24 cellular contexts compared by ENCODE assay signal in the genomic region with DNA sequence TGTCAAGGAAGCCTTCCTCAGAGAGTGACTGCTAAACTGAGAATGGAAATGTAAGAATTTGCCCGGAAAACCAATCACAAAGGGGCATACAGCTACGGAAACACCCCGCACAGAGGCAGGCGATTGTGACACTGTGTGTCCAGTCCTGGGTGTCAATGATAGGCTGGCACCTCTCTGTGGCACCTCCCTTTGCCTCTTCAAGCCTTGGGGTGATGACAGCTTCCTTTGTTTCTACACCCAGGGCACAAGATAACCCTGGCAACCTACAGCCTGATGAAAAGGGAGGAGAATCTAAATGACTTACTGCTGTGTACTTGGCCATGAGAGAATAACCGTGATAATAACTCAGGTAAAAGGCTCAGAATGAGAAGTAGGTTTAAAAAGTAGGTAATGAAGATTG.
"Had no signal": no experiment of that assay in that cellular context is flagged by ENCODE, and none has a peak within 500 bp of the region (broad histone marks: within the 10 kb centered on the region; RNA-seq: fewer than 3 reads in every experiment).

No MANE protein-coding gene starts in this region.

- H3K9me3 Mint-ChIP-seq: activated CD8-positive, alpha-beta T cell treated with anti-CD3 and anti-CD28 coated beads for 36 hours; activated T-cell treated with anti-CD3 and anti-CD28 coated beads, Interleukin-2, amount 50 U/mL, for 4 hours; activated T-helper 17 cell treated with anti-CD3 and anti-CD28 coated beads, Interleukin-2, amount 50 U/mL, for 72 hours had no signal

- DNase-seq: activated CD4-positive, alpha-beta T cell treated with anti-CD3 and anti-CD28 coated beads for 4 hours; activated CD4-positive, alpha-beta T cell treated with anti-CD3 and anti-CD28 coated beads, Interleukin-2, amount 50 U/mL, for 1 hour; activated CD4-positive, alpha-beta T cell treated with anti-CD3 and anti-CD28 coated beads, Interleukin-2, amount 50 U/mL, for 48 hours; activated CD4-positive, CD25-positive, alpha-beta regulatory T cell; activated CD4-positive, CD25-positive, alpha-beta regulatory T cell treated with anti-CD3 and anti-CD28 coated beads, Interleukin-2, amount 50 U/mL, for 72 hours; activated CD8-positive, alpha-beta memory T cell treated with anti-CD3 and anti-CD28 coated beads for 24 hours; activated CD8-positive, alpha-beta T cell treated with anti-CD3 and anti-CD28 coated beads for 36 hours; activated effector memory CD4-positive, alpha-beta T cell treated with Interleukin-2 at 50 U/mL for 16 hours; activated gamma-delta T cell treated with Interleukin-2 at 50 U/mL for 16 hours; activated naive CD4-positive, alpha-beta T cell treated with anti-CD3 and anti-CD28 coated beads, Interleukin-2, amount 50 U/mL, for 16 hours; activated naive CD4-positive, alpha-beta T cell treated with Interleukin-2 at 50 U/mL for 16 hours; activated T-cell treated with anti-CD3 and anti-CD28 coated beads, Interleukin-2, amount 50 U/mL, for 4 hours; amygdala; aorta; body of pancreas; central memory CD4-positive, alpha-beta T cell; cerebellar nuclear complex; colonic mucosa; effector CD8-positive, alpha-beta T cell; foreskin fibroblast; T-helper 2 cell had no signal

- H3K4me3 Mint-ChIP-seq: activated CD8-positive, alpha-beta T cell treated with anti-CD3 and anti-CD28 coated beads for 36 hours; activated naive CD8-positive, alpha-beta T cell; activated T-cell treated with anti-CD3 and anti-CD28 coated beads, Interleukin-2, amount 50 U/mL, for 4 hours; activated T-helper 17 cell treated with anti-CD3 and anti-CD28 coated beads, Interleukin-2, amount 50 U/mL, for 72 hours had no signal

- H3K4me3 ChIP-seq: body of pancreas, colonic mucosa had no signal

- H3K27me3 ChIP-seq: body of pancreas, colonic mucosa had no signal

- H3K4me1 ChIP-seq: body of pancreas, colonic mucosa had no signal

- H3K27ac Mint-ChIP-seq: activated CD8-positive, alpha-beta T cell treated with anti-CD3 and anti-CD28 coated beads for 36 hours; activated naive CD8-positive, alpha-beta T cell; activated T-helper 17 cell treated with anti-CD3 and anti-CD28 coated beads, Interleukin-2, amount 50 U/mL, for 72 hours had no signal

- H3K36me3 Mint-ChIP-seq: activated naive CD8-positive, alpha-beta T cell had no signal

- H3K27ac ChIP-seq: body of pancreas, colonic mucosa, epithelial cell of prostate had no signal

- H3K4me1 Mint-ChIP-seq: activated T-helper 17 cell treated with anti-CD3 and anti-CD28 coated beads, Interleukin-2, amount 50 U/mL, for 72 hours had no signal

- H3K36me3 ChIP-seq: colonic mucosa had no signal

- ATAC-seq: activated CD8-positive, alpha-beta T cell treated with anti-CD3 and anti-CD28 coated beads for 36 hours; activated T-cell treated with anti-CD3 and anti-CD28 coated beads, Interleukin-2, amount 50 U/mL, for 4 hours; activated T-helper 17 cell treated with anti-CD3 and anti-CD28 coated beads, Interleukin-2, amount 50 U/mL, for 72 hours; body of pancreas had no signal

- H3K9me3 ChIP-seq: body of pancreas, colonic mucosa had no signal
